21 cellular contexts compared by ENCODE assay signal in genomic region chr9:127053908-127054307, GRCh38.
DNase-seq lines count a peak whose midpoint lies in the region; ATAC-seq and TF ChIP-seq lines count a peak whose summit lies in the region.
"Had no signal": no experiment of that assay in that cellular context is flagged by ENCODE, and none has a peak within 500 bp of the region (broad histone marks: within the 10 kb centered on the region; RNA-seq: fewer than 3 reads in every experiment).

No MANE protein-coding gene starts in this region.

- DNase-seq in esophagus muscularis mucosa (ENCODE audit: extremely low spot score) (peak; percentile 84), lower lobe of right lung (no peak), sigmoid colon (no peak), type B pancreatic cell (ENCODE audit: extremely low spot score, unreplicated experiment) (peak; percentile 37), NOMO-1 treated with dmso at 0.1 percent for 144 hours (lab: John Stamatoyannopoulos, UW; ENCODE audit: unreplicated experiment) (no peak)
- DNase-seq in activated CD4-positive, alpha-beta T cell treated with anti-CD3 and anti-CD28 coated beads, Interleukin-2, amount 10 ng/mL, durations not matched to agents 24 days and 14 days, result no peak
- DNase-seq: activated naive CD4-positive, alpha-beta T cell treated with anti-CD3 and anti-CD28 coated beads for 36 hours; amniotic stem cell; central memory CD4-positive, alpha-beta T cell; mesendoderm; NCI-H1092 treated with DMSO at 0.1 percent for 48 hours; NCI-H2081; NCI-H446; PC-3; SIG-M5; stimulated activated CD4-positive, alpha-beta T cell treated with anti-CD3 and anti-CD28 coated beads, Interleukin-2, amount 100 ng/mL, for 48 hours; stimulated activated naive CD4-positive, alpha-beta T cell; T-cell had no signal

- no peak for TF ChIP-seq POLR2A in esophagus muscularis mucosa (IDR thresholded peaks at IDR 0.05; ENCODE audit: low read depth)
- no peak for TF ChIP-seq POLR2A in sigmoid colon (IDR thresholded peaks at IDR 0.05)

- intact Hi-C loops in esophagus muscularis mucosa (cut with DNase I) (no loop called here), lower lobe of right lung (cut with DNase I) (no loop called here), sigmoid colon (cut with DNase I) (no loop called here)
- intact Hi-C loops in activated CD4-positive, alpha-beta T cell treated with anti-CD3 and anti-CD28 coated beads, Interleukin-2, amount 10 ng/mL, durations not matched to agents 24 days and 14 days (cut with micrococcal nuclease), result no loop called here

- no peak overlapping the region for H3K4me3 Mint-ChIP-seq in type B pancreatic cell
- H3K4me3 Mint-ChIP-seq in activated CD4-positive, alpha-beta T cell treated with anti-CD3 and anti-CD28 coated beads, Interleukin-2, amount 10 ng/mL, durations not matched to agents 24 days and 14 days, result no peak overlapping the region
- H3K4me3 Mint-ChIP-seq: activated naive CD4-positive, alpha-beta T cell treated with anti-CD3 and anti-CD28 coated beads for 36 hours; CD14-positive monocyte; T-cell had no signal

- H3K4me1 Mint-ChIP-seq in type B pancreatic cell (ENCODE audit: unreplicated experiment), result peaks cover 29% of the 10 kb centered on the region
- peaks cover 23% of the 10 kb centered on the region for H3K4me1 Mint-ChIP-seq in activated CD4-positive, alpha-beta T cell treated with anti-CD3 and anti-CD28 coated beads, Interleukin-2, amount 10 ng/mL, durations not matched to agents 24 days and 14 days

- ATAC-seq in lower lobe of right lung, result no peak
- ATAC-seq in GM18870 (IDR thresholded peaks at IDR 0.05; ENCODE audit: unreplicated experiment), result no peak
- ATAC-seq: PC-3, T-cell had no signal

- H3K9me3 ChIP-seq in esophagus muscularis mucosa, result no peaks in the 10 kb centered on the region
- no peaks in the 10 kb centered on the region for H3K9me3 ChIP-seq in lower lobe of right lung
- H3K9me3 ChIP-seq in sigmoid colon, result no peaks in the 10 kb centered on the region

- no peak for TF ChIP-seq CTCF in esophagus muscularis mucosa (IDR thresholded peaks at IDR 0.05)
- TF ChIP-seq CTCF in lower lobe of right lung (IDR thresholded peaks at IDR 0.05), result no peak
- TF ChIP-seq CTCF in sigmoid colon (IDR thresholded peaks at IDR 0.05), result no peak
- TF ChIP-seq CTCF in type B pancreatic cell (conservative IDR thresholded peaks at IDR 0.05), result no peak

- H3K27me3 ChIP-seq in esophagus muscularis mucosa, result no peaks in the 10 kb centered on the region
- no peaks in the 10 kb centered on the region for H3K27me3 ChIP-seq in lower lobe of right lung (ENCODE audit: low read depth)
- H3K27me3 ChIP-seq in sigmoid colon, result no peaks in the 10 kb centered on the region

- H3K36me3 ChIP-seq in esophagus muscularis mucosa (peaks cover 0 to 4% (median 0%) of the 10 kb centered on the region in 4 donors), lower lobe of right lung (no peaks in the 10 kb centered on the region), sigmoid colon (no peaks in the 10 kb centered on the region)

- TF ChIP-seq EP300 in esophagus muscularis mucosa (IDR thresholded peaks at IDR 0.05) (no peak), sigmoid colon (IDR thresholded peaks at IDR 0.05) (no peak)

- H3K4me3 ChIP-seq in esophagus muscularis mucosa (no peak overlapping the region), lower lobe of right lung (no peak overlapping the region), sigmoid colon (no peak overlapping the region)
- H3K4me3 ChIP-seq: smooth muscle cell had no signal

- no peaks in the 10 kb centered on the region for H3K27me3 Mint-ChIP-seq in type B pancreatic cell
- no peaks in the 10 kb centered on the region for H3K27me3 Mint-ChIP-seq in activated CD4-positive, alpha-beta T cell treated with anti-CD3 and anti-CD28 coated beads, Interleukin-2, amount 10 ng/mL, durations not matched to agents 24 days and 14 days
- H3K27me3 Mint-ChIP-seq: T-cell had no signal

- peak overlapping the region; percentile 25 for H3K27ac Mint-ChIP-seq in type B pancreatic cell
- H3K27ac Mint-ChIP-seq in activated CD4-positive, alpha-beta T cell treated with anti-CD3 and anti-CD28 coated beads, Interleukin-2, amount 10 ng/mL, durations not matched to agents 24 days and 14 days, result no peak overlapping the region
- H3K27ac Mint-ChIP-seq: activated naive CD4-positive, alpha-beta T cell treated with anti-CD3 and anti-CD28 coated beads for 36 hours; CD14-positive monocyte; T-cell had no signal

- H3K4me1 ChIP-seq in esophagus muscularis mucosa (peaks cover 48 to 56% (median 52%) of the 10 kb centered on the region in 4 donors), lower lobe of right lung (peaks cover 40% of the 10 kb centered on the region), sigmoid colon (peaks cover 0 to 47% (median 32%) of the 10 kb centered on the region in 4 donors)

- H3K27ac ChIP-seq in esophagus muscularis mucosa (replicated peaks in 1 of 4) (peak overlapping the region; percentile 41 to 70 (median 59)), lower lobe of right lung (peak overlapping the region; percentile 22), sigmoid colon (peak overlapping the region; percentile 53 to 80 (median 64))

- no peaks in the 10 kb centered on the region for H3K9me3 Mint-ChIP-seq in type B pancreatic cell
- H3K9me3 Mint-ChIP-seq in activated CD4-positive, alpha-beta T cell treated with anti-CD3 and anti-CD28 coated beads, Interleukin-2, amount 10 ng/mL, durations not matched to agents 24 days and 14 days, result no peaks in the 10 kb centered on the region
- H3K9me3 Mint-ChIP-seq: activated naive CD4-positive, alpha-beta T cell treated with anti-CD3 and anti-CD28 coated beads for 36 hours; CD14-positive monocyte; T-cell had no signal

- WGBS in esophagus muscularis mucosa, result 53% methylated on average over 5 of the region's 6 CpGs
- WGBS in sigmoid colon, 2 donors, result 82 to 95% methylated on average over 6 of the region's 6 CpGs

- H3K36me3 Mint-ChIP-seq in type B pancreatic cell, result no peaks in the 10 kb centered on the region
- H3K36me3 Mint-ChIP-seq in activated CD4-positive, alpha-beta T cell treated with anti-CD3 and anti-CD28 coated beads, Interleukin-2, amount 10 ng/mL, durations not matched to agents 24 days and 14 days (ENCODE audit: low read depth), result no peaks in the 10 kb centered on the region

Comparison
In these comparisons a context has a peak if more than half of its experiments do, and no peak if none do; other contexts are left out.
1. DNase-seq: peak in esophagus muscularis mucosa (single experiment) and type B pancreatic cell (single experiment); none in lower lobe of right lung (single experiment), sigmoid colon (single experiment), activated CD4-positive, alpha-beta T cell treated with anti-CD3 and anti-CD28 coated beads, Interleukin-2, amount 10 ng/mL, durations not matched to agents 24 days and 14 days (single experiment) and NOMO-1 treated with dmso at 0.1 percent for 144 hours (single experiment).
2. Peak in every context shown above with its lines, with median percentiles within 50 percentile points of each other: H3K27ac ChIP-seq.